Comparison of ENCODE assay signal across 16 cellular contexts in the genomic region with DNA sequence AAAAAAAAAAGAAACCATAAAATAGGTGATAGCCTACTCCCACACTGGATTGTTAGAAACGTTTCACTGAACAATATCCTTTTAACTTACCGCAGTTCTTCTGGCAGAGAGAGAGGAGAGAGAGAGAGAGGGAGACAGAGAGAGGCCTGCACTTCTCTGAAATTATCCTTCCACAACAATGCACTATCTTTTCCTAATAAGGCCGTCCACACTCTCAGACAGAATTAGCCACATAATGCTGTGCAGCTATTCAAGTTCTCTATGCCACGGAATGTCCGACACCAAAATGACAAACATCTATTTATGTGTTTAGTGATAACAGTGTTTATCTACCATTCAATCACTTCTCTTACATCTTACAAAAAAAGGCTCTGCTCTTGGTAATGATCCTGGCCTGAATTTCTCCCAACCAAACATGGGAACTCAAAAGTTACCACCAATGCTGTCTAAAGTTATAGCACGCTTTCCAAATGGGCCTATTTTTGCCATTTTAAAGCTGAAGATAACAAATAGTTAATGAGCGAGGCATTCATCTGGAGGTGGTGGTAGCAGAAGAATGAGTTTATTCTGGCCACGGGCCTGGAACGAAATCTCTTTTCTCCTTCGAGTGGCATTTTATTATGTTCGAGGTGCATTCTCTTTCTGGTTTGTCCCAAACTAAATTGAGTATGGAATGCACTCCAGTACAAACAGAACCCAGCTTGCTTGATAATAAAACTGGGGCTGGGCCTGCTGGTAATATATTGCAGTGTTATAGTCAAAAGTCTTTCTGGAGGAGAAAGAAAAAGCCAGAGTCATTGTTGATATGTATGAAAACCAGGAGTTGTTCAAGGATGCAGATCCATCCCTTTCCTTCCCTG.
DNase-seq lines count a peak whose midpoint lies in the region; ATAC-seq and TF ChIP-seq lines count a peak whose summit lies in the region.
"Had no signal": no experiment of that assay in that cellular context is flagged by ENCODE, and none has a peak within 500 bp of the region (broad histone marks: within the 10 kb centered on the region; RNA-seq: fewer than 3 reads in every experiment).

No MANE protein-coding gene starts in this region.

- no peak overlapping the region for H4K8ac ChIP-seq in neuronal stem cell (ENCODE audit: low read depth, low read length)

- no peak for TF ChIP-seq POLR2A in upper lobe of left lung (IDR thresholded peaks at IDR 0.05)

- DNase-seq in Panc1 (ENCODE audit: low read depth, low spot score) (no peak), upper lobe of left lung (no peak), neuronal stem cell (ENCODE audit: low spot score) (no peak), NCI-H1092 (lab: John Stamatoyannopoulos, UW) (no peak), inferior parietal cortex (ENCODE audit: extremely low spot score) (no peak)
- DNase-seq: activated CD4-positive, alpha-beta T cell treated with anti-CD3 and anti-CD28 coated beads for 1 hour; anterior cingulate cortex; CD4-positive, alpha-beta memory T cell; GDM1; MV-4-11; NCI-H345; stimulated activated CD4-positive, alpha-beta T cell treated with anti-CD3 and anti-CD28 coated beads, Interleukin-4, amount 100 ng/mL, for 24 hours had no signal

- no peak overlapping the region for H3K23ac ChIP-seq in neuronal stem cell (ENCODE audit: low read depth, low read length, poor library complexity)

- CTCF ChIA-PET in Panc1 (lab: Charles Lee): no interaction called here

- H2BK15ac ChIP-seq in neuronal stem cell (ENCODE audit: low read length): no peak overlapping the region

- BruUV-seq in Panc1 (replicated peaks; lab: Mats Ljungman, UMichigan): no TSS peak

- in situ Hi-C loops in Panc1 (cut with HindIII; ENCODE audit: low pct_unique_long_range_greater_than_20kb, low sequenced_read_pairs): no loop called here

- H2BK12ac ChIP-seq in neuronal stem cell (ENCODE audit: low read length): no peak overlapping the region

- H3K4ac ChIP-seq in neuronal stem cell (ENCODE audit: low read length): no peak overlapping the region

- H3K18ac ChIP-seq in neuronal stem cell (ENCODE audit: low read length): no peak overlapping the region

- H3K79me1 ChIP-seq in neuronal stem cell (ENCODE audit: low read depth, low read length): no peaks in the 10 kb centered on the region

- H3K27me3 ChIP-seq in Panc1 (ENCODE audit: control insufficient read depth, insufficient read depth, low read length) (no peaks in the 10 kb centered on the region), esophagus (ENCODE audit: control insufficient read depth in 1 of 2, insufficient read depth in 2 of 2, low read length in 2 of 2) (no peaks in the 10 kb centered on the region), mucosa of rectum (ENCODE audit: control insufficient read depth in 2 of 2, insufficient read depth in 2 of 2, low read length in 2 of 2) (no peaks in the 10 kb centered on the region), upper lobe of left lung (no peaks in the 10 kb centered on the region), neuronal stem cell (ENCODE audit: control insufficient read depth in 3 of 3, insufficient read depth in 3 of 3, low read depth in 1 of 3, low read length in 3 of 3) (no peaks in the 10 kb centered on the region)

- no peak overlapping the region for H2AFZ ChIP-seq in neuronal stem cell (ENCODE audit: low read length)

- H3K9ac ChIP-seq in mucosa of rectum (ENCODE audit: low read depth in 1 of 2, low read length in 2 of 2) (no peak overlapping the region), neuronal stem cell (ENCODE audit: low read depth, low read length, poor library complexity) (no peak overlapping the region)

- ATAC-seq in Panc1: peak; percentile 59
- no peak for ATAC-seq in upper lobe of left lung (ENCODE audit: low FRiP score in 2 of 2)
- ATAC-seq: stimulated activated memory B cell treated with anti-CD40 and anti-IgM and Interleukin-4, amounts not matched to agents 10 μg/mL and 1 μg/mL and 100 μg/mL, for 72 hours had no signal

- H3K4me3 ChIP-seq in Panc1 (ENCODE audit: low read depth in 2 of 2, low read length in 2 of 2) (no peak overlapping the region), esophagus (ENCODE audit: low read depth in 1 of 2, low read length in 2 of 2) (no peak overlapping the region), mucosa of rectum (ENCODE audit: low read length in 2 of 2) (no peak overlapping the region), upper lobe of left lung (no peak overlapping the region), neuronal stem cell (ENCODE audit: low read length in 2 of 2) (no peak overlapping the region)
- H3K4me3 ChIP-seq: HAP-1 had no signal

- H3K36me3 ChIP-seq in Panc1 (ENCODE audit: control insufficient read depth, insufficient read depth, low read length): no peaks in the 10 kb centered on the region
- H3K36me3 ChIP-seq in esophagus (ENCODE audit: control insufficient read depth in 2 of 2, insufficient read depth in 2 of 2, low read length in 1 of 2): no peaks in the 10 kb centered on the region
- H3K36me3 ChIP-seq in mucosa of rectum (ENCODE audit: control insufficient read depth in 2 of 2, insufficient read depth in 2 of 2, low read length in 2 of 2): no peaks in the 10 kb centered on the region
- no peaks in the 10 kb centered on the region for H3K36me3 ChIP-seq in upper lobe of left lung
- no peaks in the 10 kb centered on the region for H3K36me3 ChIP-seq in neuronal stem cell (replicated peaks in 1 of 2; ENCODE audit: control insufficient read depth in 2 of 2, insufficient read depth in 2 of 2, low read length in 2 of 2)
- H3K36me3 ChIP-seq: HAP-1 had no signal

- no peaks in the 10 kb centered on the region for H3K9me3 ChIP-seq in Panc1 (ENCODE audit: control insufficient read depth, insufficient read depth, low read depth, low read length)
- no peaks in the 10 kb centered on the region for H3K9me3 ChIP-seq in esophagus (ENCODE audit: control insufficient read depth in 2 of 2, insufficient read depth in 1 of 2, low read depth in 1 of 2, low read length in 1 of 2)
- no peaks in the 10 kb centered on the region for H3K9me3 ChIP-seq in mucosa of rectum (ENCODE audit: control insufficient read depth in 2 of 2, low read length in 2 of 2)
- no peaks in the 10 kb centered on the region for H3K9me3 ChIP-seq in upper lobe of left lung
- H3K9me3 ChIP-seq in neuronal stem cell (replicated peaks in 1 of 2; ENCODE audit: control insufficient read depth in 2 of 2, insufficient read depth in 1 of 2, low read depth in 1 of 2, low read length in 2 of 2): no peaks in the 10 kb centered on the region
- H3K9me3 ChIP-seq: HAP-1 had no signal

- H3K4me1 ChIP-seq in Panc1 (ENCODE audit: control insufficient read depth, insufficient read depth, low read length): peaks cover 21% of the 10 kb centered on the region
- H3K4me1 ChIP-seq in esophagus (ENCODE audit: control insufficient read depth in 2 of 2, insufficient read depth in 2 of 2, low read length in 1 of 2): no peaks in the 10 kb centered on the region
- peaks cover 0 to 13% of the 10 kb centered on the region in 2 donors for H3K4me1 ChIP-seq in mucosa of rectum (ENCODE audit: control insufficient read depth in 2 of 2, insufficient read depth in 2 of 2, low read length in 2 of 2)
- H3K4me1 ChIP-seq in upper lobe of left lung: peaks cover 0 to 19% (median 8%) of the 10 kb centered on the region in 4 donors
- H3K4me1 ChIP-seq in neuronal stem cell (ENCODE audit: control insufficient read depth in 2 of 2, insufficient read depth in 1 of 2, low read depth in 1 of 2, low read length in 2 of 2): no peaks in the 10 kb centered on the region
- H3K4me1 ChIP-seq: HAP-1 had no signal

- H2BK120ac ChIP-seq in neuronal stem cell (ENCODE audit: low read depth, low read length): no peak overlapping the region

- H3K27ac ChIP-seq in Panc1 (ENCODE audit: low read length) (peak overlapping the region; percentile 80), esophagus (ENCODE audit: low read depth in 2 of 2, low read length in 1 of 2) (peak overlapping the region; percentile 43 to 51), mucosa of rectum (ENCODE audit: low read depth in 2 of 2, low read length in 2 of 2) (peak overlapping the region; percentile 36 to 53), upper lobe of left lung (peak overlapping the region in 3 of 4 donors; percentile 7 to 24 (median 11)), neuronal stem cell (replicated peaks; ENCODE audit: low read length) (no peak overlapping the region)

- WGBS in esophagus, 2 donors: 65 to 67% methylated on average over 11 of the region's 11 CpGs
- 59 to 68% methylated on average over 11 of the region's 11 CpGs for WGBS in upper lobe of left lung, 2 donors
- no CpG with 5 or more reads among the region's 11 CpGs for WGBS in neuronal stem cell (ENCODE audit: extremely low coverage in 2 of 2, insufficient read length in 2 of 2, insufficient replicate concordance in 1 of 2), 2 donors

- TF ChIP-seq CTCF in Panc1 (IDR thresholded peaks at IDR 0.05) (no peak), upper lobe of left lung (IDR thresholded peaks at IDR 0.05) (no peak)

- H2AK5ac ChIP-seq in neuronal stem cell (ENCODE audit: low read depth, low read length): no peak overlapping the region

- H4K91ac ChIP-seq in neuronal stem cell (ENCODE audit: low read depth, low read length, poor library complexity): no peak overlapping the region

- POLR2A ChIA-PET in Panc1 (lab: Charles Lee): no interaction called here

- intact Hi-C loops in Panc1 (cut with micrococcal nuclease; ENCODE audit: unreplicated experiment): no loop called here

- no peak overlapping the region for H3K14ac ChIP-seq in neuronal stem cell (ENCODE audit: low read length)

- H2BK5ac ChIP-seq in neuronal stem cell (ENCODE audit: low read length): no peak overlapping the region

- TF ChIP-seq EP300 in upper lobe of left lung (IDR thresholded peaks at IDR 0.05): no peak

- no peak overlapping the region for H3K4me2 ChIP-seq in neuronal stem cell (ENCODE audit: insufficient read depth, low read length, poor library complexity, severe bottlenecking)
